In genomic region chr2:97195349-97195748, GRCh38 we compare ENCODE assay signal across 8 cellular contexts.
DNase-seq lines count a peak whose midpoint lies in the region; ATAC-seq and TF ChIP-seq lines count a peak whose summit lies in the region.
"Not testable (repeated sequence)": the region's sequence is repeated elsewhere in the genome, so short reads cannot be mapped to it uniquely, and the experiment has no call there.

No MANE protein-coding gene starts in this region.

- not testable (repeated sequence) for H3K4me1 ChIP-seq in IMR-90 (ENCODE audit: control insufficient read depth, insufficient read depth, low read length); SK-N-SH (ENCODE audit: control insufficient read depth in 1 of 2, insufficient read depth in 2 of 2, low read depth in 1 of 2, low read length in 1 of 2); mammary epithelial cell (ENCODE audit: insufficient read depth, low read length); fibroblast of lung (ENCODE audit: control insufficient read depth, extremely low read depth, insufficient read depth, low read length)

- H3K23ac ChIP-seq in IMR-90 (ENCODE audit: low read depth, low read length): not testable (repeated sequence)

- DNase-seq in AG09309 (ENCODE audit: low read depth) (peak; percentile 39), GM04504 (ENCODE audit: low read depth) (peak; percentile 59), IMR-90 (peak; percentile 85), mammary epithelial cell (peak; percentile 35), fibroblast of lung (ENCODE audit: low read depth in 2 of 2) (peak; percentile 80 to 84), kidney tubule cell (ENCODE audit: low spot score) (peak; percentile 8), stromal cell of bone marrow (ENCODE audit: low read depth) (peak; percentile 77)
- DNase-seq in SK-N-SH: not testable (repeated sequence)

- not testable (repeated sequence) for H2BK120ac ChIP-seq in IMR-90 (ENCODE audit: low read depth, low read length)

- H3K56ac ChIP-seq in IMR-90 (ENCODE audit: extremely low read depth, insufficient read depth, low read length): not testable (repeated sequence)

- ATAC-seq in IMR-90 (ENCODE audit: low read depth): not testable (repeated sequence)

- not testable (repeated sequence) for H4K5ac ChIP-seq in IMR-90 (ENCODE audit: low read depth, low read length)

- H3F3A ChIP-seq in SK-N-SH (replicated peaks; ENCODE audit: insufficient read depth): not testable (repeated sequence)

- not testable (repeated sequence) for H3K9me1 ChIP-seq in IMR-90 (ENCODE audit: insufficient read depth, low read length)

- not testable (repeated sequence) for H4K20me1 ChIP-seq in IMR-90 (ENCODE audit: insufficient read depth, low read length); SK-N-SH (ENCODE audit: insufficient read depth); mammary epithelial cell (ENCODE audit: insufficient read depth, low read length); fibroblast of lung (ENCODE audit: control insufficient read depth, extremely low read depth, insufficient read depth, low read length)

- not testable (repeated sequence) for H3K14ac ChIP-seq in IMR-90 (replicated peaks; ENCODE audit: low read depth, low read length)

- H3K79me1 ChIP-seq in IMR-90 (ENCODE audit: low read depth in 1 of 2, low read length in 2 of 2): not testable (repeated sequence)

- not testable (repeated sequence) for TF ChIP-seq POLR2A in IMR-90 (IDR thresholded peaks at IDR 0.05; ENCODE audit: low read depth, low read length)

- TF ChIP-seq RAD21 in IMR-90 (IDR thresholded peaks at IDR 0.05; ENCODE audit: low read length); SK-N-SH (IDR thresholded peaks at IDR 0.05; ENCODE audit: low read length): not testable (repeated sequence)

- TF ChIP-seq CTCF in AG09309 (IDR thresholded peaks at IDR 0.05; ENCODE audit: control insufficient read depth, insufficient read depth, low read depth, low read length, missing control alignments); IMR-90 (conservative IDR thresholded peaks at IDR 0.05; ENCODE audit: low read depth, low read length); SK-N-SH (IDR thresholded peaks at IDR 0.05); mammary epithelial cell (conservative IDR thresholded peaks at IDR 0.05 in 1 of 2, IDR thresholded peaks at IDR 0.05 in 1 of 2; ENCODE audit: extremely low read depth in 1 of 2, insufficient read depth in 1 of 2, low read depth in 1 of 2, low read length in 2 of 2); fibroblast of lung (conservative IDR thresholded peaks at IDR 0.05 in 1 of 2, IDR thresholded peaks at IDR 0.05 in 1 of 2; ENCODE audit: low read depth in 1 of 2, low read length in 2 of 2): not testable (repeated sequence)

- H2AK5ac ChIP-seq in IMR-90 (ENCODE audit: low read depth, low read length): not testable (repeated sequence)

- not testable (repeated sequence) for H3K4ac ChIP-seq in IMR-90 (ENCODE audit: low read depth, low read length)

- not testable (repeated sequence) for H4K8ac ChIP-seq in IMR-90 (ENCODE audit: low read depth in 2 of 2, low read length in 2 of 2)

- not testable (repeated sequence) for H2BK20ac ChIP-seq in IMR-90 (ENCODE audit: low read depth, low read length)

- dilution Hi-C loops in IMR-90 (cut with HindIII; ENCODE audit: low sequenced_read_pairs, unreplicated experiment); mammary epithelial cell (cut with HindIII; ENCODE audit: low sequenced_read_pairs): not testable (repeated sequence)

- H2BK5ac ChIP-seq in IMR-90 (ENCODE audit: low read depth, low read length, poor library complexity, severe bottlenecking): not testable (repeated sequence)

- not testable (repeated sequence) for H4K91ac ChIP-seq in IMR-90 (ENCODE audit: insufficient read depth, low read depth, low read length)

- WGBS in IMR-90 (ENCODE audit: extremely low coverage in 2 of 2, insufficient read length in 1 of 2), 2 experiments: no CpG with 5 or more reads among the region's 1 CpG
- 64% methylated on average over 1 of the region's 1 CpG for WGBS in SK-N-SH (ENCODE audit: low lambda C conversion rate)
- no CpG with 5 or more reads among the region's 1 CpG for WGBS in mammary epithelial cell (ENCODE audit: low coverage, missing lambda C conversion rate)

- H3K27me3 ChIP-seq in IMR-90 (ENCODE audit: control insufficient read depth, insufficient read depth, low read length); SK-N-SH (ENCODE audit: insufficient read depth); mammary epithelial cell (ENCODE audit: insufficient read depth, low read length); fibroblast of lung (ENCODE audit: control insufficient read depth, insufficient read depth, low read length): not testable (repeated sequence)

- POLR2A ChIA-PET in IMR-90 (lab: Charles Lee; ENCODE audit: unreplicated experiment); SK-N-SH (lab: Yijun Ruan, JAX): not testable (repeated sequence)

- not testable (repeated sequence) for H2BK15ac ChIP-seq in IMR-90 (ENCODE audit: low read depth, low read length)

- not testable (repeated sequence) for H3K79me2 ChIP-seq in SK-N-SH (ENCODE audit: insufficient read depth); mammary epithelial cell (ENCODE audit: insufficient read depth, low read length); fibroblast of lung (ENCODE audit: control insufficient read depth, insufficient read depth, low read length)

- not testable (repeated sequence) for H3K4me2 ChIP-seq in IMR-90 (ENCODE audit: low read depth, low read length); SK-N-SH; mammary epithelial cell (ENCODE audit: insufficient read depth, low read depth, low read length); fibroblast of lung (ENCODE audit: extremely low read depth, insufficient read depth, low read length)

- not testable (repeated sequence) for H2AK9ac ChIP-seq in IMR-90 (replicated peaks; ENCODE audit: low read depth, low read length, poor library complexity)

- H3K18ac ChIP-seq in IMR-90 (ENCODE audit: low read depth, low read length): not testable (repeated sequence)

- H3K9me3 ChIP-seq in IMR-90 (ENCODE audit: control insufficient read depth, insufficient read depth, low read length); SK-N-SH; mammary epithelial cell (replicated peaks; ENCODE audit: insufficient read depth, low read length); fibroblast of lung (ENCODE audit: control insufficient read depth, insufficient read depth, low read depth, low read length): not testable (repeated sequence)

- H3K9me2 ChIP-seq in SK-N-SH: not testable (repeated sequence)

- CTCF ChIA-PET in IMR-90 (lab: Yijun Ruan, JAX); SK-N-SH (lab: Yijun Ruan, JAX): not testable (repeated sequence)
- CTCF ChIA-PET in mammary epithelial cell (lab: Charles Lee; ENCODE audit: low non-redundant PET): interaction anchor here (0.5 kb wide), 1 partner anchor 434 kb away, joined by 3 read pairs; the partner anchor contains the start of gene CNNM4

- not testable (repeated sequence) for H3K9ac ChIP-seq in IMR-90 (ENCODE audit: low read depth, low read length); SK-N-SH; mammary epithelial cell (ENCODE audit: insufficient read depth, low read length); fibroblast of lung (ENCODE audit: insufficient read depth, low read length)

- not testable (repeated sequence) for H3K36me3 ChIP-seq in IMR-90 (ENCODE audit: control insufficient read depth, insufficient read depth, low read length); fibroblast of lung (ENCODE audit: control insufficient read depth, insufficient read depth, low read length)
- peaks cover 37 to 69% of the 10 kb centered on the region in 2 experiments for H3K36me3 ChIP-seq in SK-N-SH (replicated peaks in 1 of 2; ENCODE audit: control insufficient read depth in 1 of 2, insufficient read depth in 2 of 2, low read length in 1 of 2)
- H3K36me3 ChIP-seq in mammary epithelial cell (ENCODE audit: insufficient read depth, low read length): peaks cover 12% of the 10 kb centered on the region

- not testable (repeated sequence) for BruUV-seq in IMR-90 (replicated peaks; lab: Mats Ljungman, UMichigan); mammary epithelial cell (replicated peaks; lab: Mats Ljungman, UMichigan)

- intact Hi-C loops in IMR-90 (cut with micrococcal nuclease): loop anchor here (2.0 kb wide), 1 partner anchor 351 kb away; no protein-coding TSS in a partner anchor
- intact Hi-C loops in mammary epithelial cell (cut with micrococcal nuclease): not testable (repeated sequence)

- not testable (repeated sequence) for H3K27ac ChIP-seq in IMR-90 (ENCODE audit: insufficient read depth, low read length); mammary epithelial cell (ENCODE audit: insufficient read depth, low read depth, low read length); fibroblast of lung (ENCODE audit: insufficient read depth, low read length)
- H3K27ac ChIP-seq in SK-N-SH (ENCODE audit: low read depth in 2 of 2, low read length in 1 of 2): peak overlapping the region in 1 of 2 experiments; percentile 30; a peak in 1 of 4 replicates

- not testable (repeated sequence) for TF ChIP-seq EP300 in SK-N-SH (IDR thresholded peaks at IDR 0.05; ENCODE audit: borderline replicate concordance in 1 of 2, low read depth in 1 of 2, low read length in 1 of 2)

- not testable (repeated sequence) for H3K4me3 ChIP-seq in AG09309 (ENCODE audit: control insufficient read depth, low read depth, low read length); IMR-90 (ENCODE audit: insufficient read depth, low read depth, low read length); SK-N-SH (ENCODE audit: low read depth in 2 of 2, low read length in 1 of 2); mammary epithelial cell (replicated peaks in 1 of 3; ENCODE audit: insufficient read depth in 1 of 3, low read depth in 2 of 3, low read length in 3 of 3); fibroblast of lung (replicated peaks in 1 of 4; ENCODE audit: control extremely low read depth in 1 of 4, insufficient read depth in 1 of 4, low read depth in 3 of 4, low read length in 4 of 4)

- in situ Hi-C loops in IMR-90 (cut with MboI; ENCODE audit: low sequenced_read_pairs); mammary epithelial cell (cut with MboI; ENCODE audit: low sequenced_read_pairs in 2 of 2): not testable (repeated sequence)

- not testable (repeated sequence) for H2AFZ ChIP-seq in IMR-90 (replicated peaks; ENCODE audit: low read length, poor library complexity); SK-N-SH (ENCODE audit: low read depth); mammary epithelial cell (ENCODE audit: low read depth, low read length); fibroblast of lung (ENCODE audit: low read length)
